8 cellular contexts compared by ENCODE assay signal in the genomic region with DNA sequence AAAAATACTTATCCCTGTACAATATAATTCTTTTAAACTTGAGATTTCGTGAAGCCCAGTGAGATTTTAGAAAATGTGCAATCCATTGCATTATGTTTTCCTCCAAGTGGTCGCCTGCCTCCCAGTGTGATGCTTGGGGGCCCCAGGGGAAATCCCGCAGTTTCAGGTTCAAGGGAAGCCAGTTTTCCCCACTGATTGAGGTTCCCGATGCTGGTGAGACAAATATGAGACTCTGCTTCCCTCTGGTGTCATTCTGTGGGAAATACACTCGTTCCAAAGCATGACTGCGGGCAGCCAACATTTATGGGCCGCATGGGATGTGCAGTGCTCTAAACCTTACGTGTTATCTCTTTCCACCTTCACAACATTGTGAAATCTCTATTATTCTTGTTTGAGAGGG.
A peak's percentile ranks its signal among the peaks of the same experiment; 100 is the strongest.
DNase-seq lines count a peak whose midpoint lies in the region; ATAC-seq, FAIRE-seq and TF ChIP-seq lines count a peak whose summit lies in the region.

No MANE protein-coding gene starts in this region.

- H3K27ac ChIP-seq in parathyroid adenoma = no peak overlapping the region

- no peaks in the 10 kb centered on the region for H3K4me1 ChIP-seq in parathyroid adenoma

- no peaks in the 10 kb centered on the region for H3K9me3 ChIP-seq in parathyroid adenoma (ENCODE audit: control insufficient read depth, low read length)

- POLR2A ChIA-PET in BJ (lab: Charles Lee) = no interaction called here

- peak; percentile 73 for TF ChIP-seq CTCF in BJ (IDR thresholded peaks at IDR 0.05; ENCODE audit: insufficient read depth, low read depth, low read length)
- TF ChIP-seq CTCF in foreskin fibroblast (IDR thresholded peaks at IDR 0.05; ENCODE audit: low read depth, low read length) = peak; percentile 63
- peak; percentile 58 for TF ChIP-seq CTCF in parathyroid adenoma (IDR thresholded peaks at IDR 0.05)

- no peaks in the 10 kb centered on the region for H3K79me2 ChIP-seq in parathyroid adenoma

- no peaks in the 10 kb centered on the region for H3K27me3 ChIP-seq in BJ (ENCODE audit: control insufficient read depth, insufficient read depth, low read length)
- H3K27me3 ChIP-seq in parathyroid adenoma (ENCODE audit: control insufficient read depth, insufficient read depth, low read length) = no peaks in the 10 kb centered on the region

- H3K4me2 ChIP-seq in parathyroid adenoma (ENCODE audit: low read length) = no peak overlapping the region

- CTCF ChIA-PET in BJ (lab: Yijun Ruan, JAX) = interaction anchor here (0.6 to 4.2 kb wide), 23 partner anchors 9 to 485 kb away, joined by 3 to 48 read pairs (median 3); no protein-coding TSS in a partner anchor

- peak; percentile 85 for FAIRE-seq in GM18507 (lab: Jason Lieb, UNC)

- H3K4me3 ChIP-seq in BJ (ENCODE audit: low read depth, low read length) (no peak overlapping the region), foreskin fibroblast (ENCODE audit: low read depth in 1 of 2, low read length in 2 of 2) (no peak overlapping the region), parathyroid adenoma (ENCODE audit: low read depth, low read length) (no peak overlapping the region)

- no peak for DNase-seq in BJ (ENCODE audit: low read depth)
- peak; percentile 44 for DNase-seq in GM18507 (ENCODE audit: extremely low spot score, insufficient read length, low read depth)
- peak; percentile 71 for DNase-seq in NCI-H82 (lab: John Stamatoyannopoulos, UW)
- DNase-seq in activated T-cell treated with anti-CD3 and anti-CD28 coated beads, Interleukin-2, amount 50 U/mL, for 48 hours = peak; percentile 50 to 54
- DNase-seq in foreskin fibroblast = peak; percentile 30 to 62

- H3K36me3 ChIP-seq in BJ (ENCODE audit: control insufficient read depth, insufficient read depth, low read length) (no peaks in the 10 kb centered on the region), parathyroid adenoma (ENCODE audit: control insufficient read depth, insufficient read depth, low read length) (no peaks in the 10 kb centered on the region)

- no peak overlapping the region for H3K9ac ChIP-seq in parathyroid adenoma

- H2AFZ ChIP-seq in parathyroid adenoma = no peak overlapping the region

- ATAC-seq in HG03520 (IDR thresholded peaks at IDR 0.05; ENCODE audit: unreplicated experiment) (no peak), GM18511 (IDR thresholded peaks at IDR 0.05; ENCODE audit: unreplicated experiment) (no peak)
